ENCODE assay signal across 24 cellular contexts in the genomic region with DNA sequence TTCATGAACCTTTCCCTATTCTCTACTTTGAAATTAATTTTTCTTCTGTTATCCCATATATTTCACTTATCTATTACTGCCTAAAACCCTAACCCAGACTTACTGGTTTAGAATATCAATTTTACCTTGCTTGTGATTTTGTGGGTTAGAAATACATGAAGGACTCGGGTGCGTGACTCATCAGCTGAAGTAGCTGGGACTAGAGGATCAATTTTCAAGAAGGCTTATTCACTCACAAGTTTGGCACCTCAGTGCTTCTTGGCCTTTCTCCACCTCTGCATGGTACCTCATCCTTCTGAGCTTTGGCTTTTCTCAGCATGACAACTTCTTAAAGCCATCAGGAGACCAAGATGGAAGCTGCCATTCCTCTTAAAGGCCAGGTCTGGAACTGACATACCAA. TPM values are rescaled to one million over a fixed set of nuclear protein-coding genes. Genes with fewer than 3 reads are reported as not detected.
DNase-seq lines count a peak whose midpoint lies in the region; ATAC-seq, FAIRE-seq and TF ChIP-seq lines count a peak whose summit lies in the region.
"Had no signal": no experiment of that assay in that cellular context is flagged by ENCODE, and none has a peak within 500 bp of the region (broad histone marks: within the 10 kb centered on the region; RNA-seq: fewer than 3 reads in every experiment).

No MANE protein-coding gene starts in this region.

- no peak overlapping the region for H2BK5ac ChIP-seq in IMR-90 (ENCODE audit: low read depth, low read length, poor library complexity, severe bottlenecking)

- H3K23ac ChIP-seq in IMR-90 (ENCODE audit: low read depth, low read length), result no peak overlapping the region

- DNase-seq in GM03348 (ENCODE audit: low spot score), result peak; percentile 9
- DNase-seq in IMR-90, result peak; percentile 85
- peak; percentile 82 for DNase-seq in bronchial epithelial cell (ENCODE audit: low read depth)
- peak; percentile 41 for DNase-seq in non-pigmented ciliary epithelial cell (ENCODE audit: low read depth)
- no peak for DNase-seq in RWPE1 (ENCODE audit: low spot score)
- no peak for DNase-seq in stimulated activated naive CD8-positive, alpha-beta T cell treated with anti-CD3 and anti-CD28 coated beads, Interleukin-15, Interleukin-2, amounts not matched to agents 100 U/mL and 50 U/mL, for 24 hours
- DNase-seq in prostate gland (ENCODE audit: low spot score), result no peak
- DNase-seq: activated CD4-positive, alpha-beta T cell treated with anti-CD3 and anti-CD28 coated beads for 48 hours; activated CD8-positive, alpha-beta memory T cell treated with anti-CD3 and anti-CD28 coated beads, Interleukin-2, amount 50 U/mL, for 48 hours; activated effector memory CD4-positive, alpha-beta T cell treated with Interleukin-2 at 50 U/mL for 16 hours; BE2C; effector memory CD8-positive, alpha-beta T cell; foreskin keratinocyte; H7; hypothalamus; mesendoderm; MV-4-11; NCI-H187 treated with DMSO at 0.1 percent for 48 hours; NCI-H524; posterior cingulate gyrus; small intestine; stimulated activated CD4-positive, alpha-beta T cell treated with anti-CD3 and anti-CD28 coated beads, Interleukin-4, amount 100 ng/mL, for 24 hours; upper lobe of right lung had no signal

- H3K4me3 ChIP-seq in IMR-90 (ENCODE audit: insufficient read depth, low read depth, low read length) (no peak overlapping the region), bronchial epithelial cell (ENCODE audit: low read depth, low read length) (no peak overlapping the region), prostate gland (no peak overlapping the region)
- H3K4me3 ChIP-seq: upper lobe of right lung had no signal

- H2BK120ac ChIP-seq in IMR-90 (ENCODE audit: low read depth, low read length), result no peak overlapping the region

- H3K4ac ChIP-seq in IMR-90 (ENCODE audit: low read depth, low read length), result no peak overlapping the region

- WGBS in IMR-90 (ENCODE audit: extremely low coverage in 2 of 2, insufficient read length in 1 of 2), 2 experiments, result no CpG with 5 or more reads among the region's 2 CpGs
- 94% methylated on average over 2 of the region's 2 CpGs for WGBS in prostate gland

- no peak for TF ChIP-seq POLR2A in IMR-90 (IDR thresholded peaks at IDR 0.05; ENCODE audit: low read depth, low read length)
- TF ChIP-seq POLR2A in prostate gland (IDR thresholded peaks at IDR 0.05), result no peak

- H2AFZ ChIP-seq in IMR-90 (replicated peaks; ENCODE audit: low read length, poor library complexity), result no peak overlapping the region

- no peak overlapping the region for H4K91ac ChIP-seq in IMR-90 (ENCODE audit: insufficient read depth, low read depth, low read length)

- H3K14ac ChIP-seq in IMR-90 (replicated peaks; ENCODE audit: low read depth, low read length), result no peak overlapping the region

- H2BK15ac ChIP-seq in IMR-90 (ENCODE audit: low read depth, low read length), result no peak overlapping the region

- POLR2A ChIA-PET in IMR-90 (lab: Charles Lee; ENCODE audit: unreplicated experiment) (no interaction called here), RWPE1 (lab: Yijun Ruan, JAX; ENCODE audit: low non-redundant PET) (no interaction called here)

- no peaks in the 10 kb centered on the region for H4K20me1 ChIP-seq in IMR-90 (ENCODE audit: insufficient read depth, low read length)

- CTCF ChIA-PET in IMR-90 (lab: Yijun Ruan, JAX), result no interaction called here
- CTCF ChIA-PET in RWPE1 (lab: Yijun Ruan, JAX), result no interaction called here

- peaks cover 4% of the 10 kb centered on the region; the same call in 1 of the 2 replicates for H3K9me1 ChIP-seq in IMR-90 (ENCODE audit: insufficient read depth, low read length)

- no peaks in the 10 kb centered on the region for H3K9me3 ChIP-seq in IMR-90 (ENCODE audit: control insufficient read depth, insufficient read depth, low read length)
- H3K9me3 ChIP-seq in prostate gland, result no peaks in the 10 kb centered on the region
- H3K9me3 ChIP-seq: BE2C, upper lobe of right lung had no signal

- TF ChIP-seq RAD21 in IMR-90 (IDR thresholded peaks at IDR 0.05; ENCODE audit: low read length), result no peak

- no peak overlapping the region for H2AK5ac ChIP-seq in IMR-90 (ENCODE audit: low read depth, low read length)

- no peak overlapping the region for H2BK20ac ChIP-seq in IMR-90 (ENCODE audit: low read depth, low read length)

- H3K4me1 ChIP-seq in IMR-90 (ENCODE audit: control insufficient read depth, insufficient read depth, low read length) (peaks cover 3% of the 10 kb centered on the region), prostate gland (replicated peaks) (no peaks in the 10 kb centered on the region)
- H3K4me1 ChIP-seq: BE2C, foreskin keratinocyte, upper lobe of right lung had no signal

- no TSS peak for BruUV-seq in IMR-90 (replicated peaks; lab: Mats Ljungman, UMichigan)

- no peak overlapping the region for H3K18ac ChIP-seq in IMR-90 (ENCODE audit: low read depth, low read length)

- dilution Hi-C loops in IMR-90 (cut with HindIII; ENCODE audit: low sequenced_read_pairs, unreplicated experiment), result no loop called here

- in situ Hi-C loops in IMR-90 (cut with MboI; ENCODE audit: low sequenced_read_pairs), result loop anchor here (25.0 kb wide), 1 partner anchor 531 kb away; no protein-coding TSS in a partner anchor

- no peak overlapping the region for H3K4me2 ChIP-seq in IMR-90 (ENCODE audit: low read depth, low read length)

- H3K56ac ChIP-seq in IMR-90 (ENCODE audit: extremely low read depth, insufficient read depth, low read length), result no peak overlapping the region

- ATAC-seq in IMR-90 (ENCODE audit: low read depth), result peak; percentile 56
- no peak for ATAC-seq in GM18907 (IDR thresholded peaks at IDR 0.05; ENCODE audit: unreplicated experiment)
- no peak for ATAC-seq in stimulated activated naive CD8-positive, alpha-beta T cell treated with anti-CD3 and anti-CD28 coated beads, Interleukin-15, Interleukin-2, amounts not matched to agents 100 U/mL and 50 U/mL, for 24 hours
- ATAC-seq: effector memory CD8-positive, alpha-beta T cell; foreskin keratinocyte; upper lobe of right lung had no signal

- H3K9ac ChIP-seq in IMR-90 (ENCODE audit: low read depth, low read length), result no peak overlapping the region

- no peak for FAIRE-seq in bronchial epithelial cell (lab: Jason Lieb, UNC)
- FAIRE-seq: small intestine had no signal

- H3K36me3 ChIP-seq in IMR-90 (ENCODE audit: control insufficient read depth, insufficient read depth, low read length) (no peaks in the 10 kb centered on the region), bronchial epithelial cell (ENCODE audit: control insufficient read depth, insufficient read depth, low read length) (no peaks in the 10 kb centered on the region), prostate gland (no peaks in the 10 kb centered on the region)
- H3K36me3 ChIP-seq: BE2C, upper lobe of right lung had no signal

- H2AK9ac ChIP-seq in IMR-90 (replicated peaks; ENCODE audit: low read depth, low read length, poor library complexity), result no peak overlapping the region

- no peak for TF ChIP-seq CTCF in IMR-90 (conservative IDR thresholded peaks at IDR 0.05; ENCODE audit: low read depth, low read length)
- TF ChIP-seq CTCF in bronchial epithelial cell (IDR thresholded peaks at IDR 0.05; ENCODE audit: insufficient read depth, low read length, severe bottlenecking), result no peak
- TF ChIP-seq CTCF in RWPE1 (conservative IDR thresholded peaks at IDR 0.05; ENCODE audit: low read depth), result no peak
- no peak for TF ChIP-seq CTCF in prostate gland (IDR thresholded peaks at IDR 0.05)

- H4K8ac ChIP-seq in IMR-90 (ENCODE audit: low read depth in 2 of 2, low read length in 2 of 2), result no peak overlapping the region

- peaks cover 0 to 3% of the 10 kb centered on the region in 2 experiments; a peak in 1 of 4 replicates for H3K79me1 ChIP-seq in IMR-90 (ENCODE audit: low read depth in 1 of 2, low read length in 2 of 2)

- intact Hi-C loops in IMR-90 (cut with micrococcal nuclease) (no loop called here), prostate gland (cut with DNase I) (no loop called here)

- H3K27ac ChIP-seq in IMR-90 (ENCODE audit: insufficient read depth, low read length), result no peak overlapping the region
- no peak overlapping the region for H3K27ac ChIP-seq in RWPE1
- H3K27ac ChIP-seq in prostate gland, result no peak overlapping the region
- H3K27ac ChIP-seq: foreskin keratinocyte, upper lobe of right lung had no signal

- no peak overlapping the region for H4K5ac ChIP-seq in IMR-90 (ENCODE audit: low read depth, low read length)

- H3K27me3 ChIP-seq in IMR-90 (ENCODE audit: control insufficient read depth, insufficient read depth, low read length) (no peaks in the 10 kb centered on the region), bronchial epithelial cell (ENCODE audit: control insufficient read depth, insufficient read depth, low read length) (no peaks in the 10 kb centered on the region), prostate gland (replicated peaks; ENCODE audit: insufficient read depth) (no peaks in the 10 kb centered on the region)
- H3K27me3 ChIP-seq: BE2C, foreskin keratinocyte, upper lobe of right lung had no signal

TF ChIP-seq in IMR-90, 13 proteins besides CTCF, POLR2A, EP300 and RAD21 (continues in another document):
- TF ChIP-seq MXI1 (IDR thresholded peaks at IDR 0.05; ENCODE audit: borderline replicate concordance, low read depth, low read length) (no peak), FOS (IDR thresholded peaks at IDR 0.05; ENCODE audit: low read depth, low read length) (0 out of 2 replicates have a peak, but pooled peaks have one; percentile 9), SMC3 (IDR thresholded peaks at IDR 0.05; ENCODE audit: low read depth, low read length) (no peak)
- TF ChIP-seq, protein P1, sequence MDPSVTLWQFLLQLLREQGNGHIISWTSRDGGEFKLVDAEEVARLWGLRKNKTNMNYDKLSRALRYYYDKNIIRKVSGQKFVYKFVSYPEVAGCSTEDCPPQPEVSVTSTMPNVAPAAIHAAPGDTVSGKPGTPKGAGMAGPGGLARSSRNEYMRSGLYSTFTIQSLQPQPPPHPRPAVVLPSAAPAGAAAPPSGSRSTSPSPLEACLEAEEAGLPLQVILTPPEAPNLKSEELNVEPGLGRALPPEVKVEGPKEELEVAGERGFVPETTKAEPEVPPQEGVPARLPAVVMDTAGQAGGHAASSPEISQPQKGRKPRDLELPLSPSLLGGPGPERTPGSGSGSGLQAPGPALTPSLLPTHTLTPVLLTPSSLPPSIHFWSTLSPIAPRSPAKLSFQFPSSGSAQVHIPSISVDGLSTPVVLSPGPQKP (IDR thresholded peaks at IDR 0.05; ENCODE audit: borderline replicate concordance, low read depth, low read length), result no peak
- TF ChIP-seq, protein P2, sequence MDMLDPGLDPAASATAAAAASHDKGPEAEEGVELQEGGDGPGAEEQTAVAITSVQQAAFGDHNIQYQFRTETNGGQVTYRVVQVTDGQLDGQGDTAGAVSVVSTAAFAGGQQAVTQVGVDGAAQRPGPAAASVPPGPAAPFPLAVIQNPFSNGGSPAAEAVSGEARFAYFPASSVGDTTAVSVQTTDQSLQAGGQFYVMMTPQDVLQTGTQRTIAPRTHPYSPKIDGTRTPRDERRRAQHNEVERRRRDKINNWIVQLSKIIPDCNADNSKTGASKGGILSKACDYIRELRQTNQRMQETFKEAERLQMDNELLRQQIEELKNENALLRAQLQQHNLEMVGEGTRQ (IDR thresholded peaks at IDR 0.05; ENCODE audit: low read depth, low read length), result no peak

RNA-seq across cellular contexts. Expression of a gene that starts 57.8 kb away (rescaled TPM):
- 21.0 and 29.7 TPM in 2 replicates for total RNA-seq in IMR-90 (2012; rRNA removed)
- 6.1 and 8.7 TPM in 2 replicates for polyA plus RNA-seq in IMR-90 (2012; rRNA removed)
- polyA plus RNA-seq in IMR-90 (2012; cell fraction: cytosol; rRNA removed), result 3.1 and 4.4 TPM in 2 replicates
- 1.6 and 7.0 TPM in 2 replicates for polyA plus RNA-seq in IMR-90 (2012; cell fraction: nucleus; rRNA removed; ENCODE audit: low replicate concordance)
- total RNA-seq in bronchial epithelial cell, result 5.1 and 6.6 TPM in 2 replicates
- 10 to 100 TPM; 15.5 to 26.5 TPM for total RNA-seq in prostate gland

Comparison
In these comparisons a context has a peak if more than half of its experiments do, and no peak if none do; other contexts are left out.
1. DNase-seq: peak in GM03348 (single experiment), IMR-90 (single experiment), bronchial epithelial cell (single experiment) and non-pigmented ciliary epithelial cell (single experiment); none in RWPE1 (single experiment), stimulated activated naive CD8-positive, alpha-beta T cell treated with anti-CD3 and anti-CD28 coated beads, Interleukin-15, Interleukin-2, amounts not matched to agents 100 U/mL and 50 U/mL, for 24 hours (single experiment) and prostate gland (single experiment).